5 cellular contexts compared by ENCODE assay signal in the genomic region with DNA sequence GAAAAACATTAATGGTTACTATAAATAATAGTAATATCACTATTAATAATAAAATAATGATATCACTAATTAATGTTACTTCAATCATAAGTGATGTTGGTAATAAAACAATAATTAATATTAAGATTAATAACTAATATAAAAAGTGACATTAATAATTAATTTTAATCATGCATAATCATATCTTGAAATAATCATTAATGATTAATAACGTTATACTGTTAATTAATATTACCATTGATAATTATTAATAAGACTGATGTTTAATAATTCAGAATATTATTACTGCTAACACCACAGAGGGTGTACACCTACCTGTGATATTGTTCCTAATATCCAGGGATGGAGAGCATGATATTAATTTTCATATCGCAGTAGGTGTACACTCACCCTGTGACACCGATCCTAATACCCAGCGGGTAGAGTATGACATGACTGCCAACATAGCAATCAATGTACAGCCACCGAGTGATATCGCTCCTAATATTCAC. TPM values are rescaled to one million over a fixed set of nuclear protein-coding genes. Genes with fewer than 3 reads are reported as not detected.
"Had no signal": no experiment of that assay in that cellular context is flagged by ENCODE, and none has a peak within 500 bp of the region (broad histone marks: within the 10 kb centered on the region; RNA-seq: fewer than 3 reads in every experiment).

No MANE protein-coding gene starts in this region.

RNA-seq across cellular contexts. Expression of gene OCM2, which starts 32.0 kb away (rescaled TPM):
- total RNA-seq: GM23248, H4, H7, HT-29, IMR-90 had no signal
- polyA plus RNA-seq: GM23248, IMR-90 had no signal
